ENCODE assay signal across 18 cellular contexts in genomic region chr1:193707271-193708015, GRCh38.
A peak's percentile ranks its signal among the peaks of the same experiment; 100 is the strongest.
DNase-seq lines count a peak whose midpoint lies in the region; ATAC-seq, FAIRE-seq and TF ChIP-seq lines count a peak whose summit lies in the region.
"Had no signal": no experiment of that assay in that cellular context is flagged by ENCODE, and none has a peak within 500 bp of the region (broad histone marks: within the 10 kb centered on the region; RNA-seq: fewer than 3 reads in every experiment).

No MANE protein-coding gene starts in this region.

- H4K20me1 ChIP-seq in PC-3 (ENCODE audit: low read length) (no peaks in the 10 kb centered on the region), endothelial cell of umbilical vein (replicated peaks; ENCODE audit: control insufficient read depth, extremely low read depth, insufficient read depth, low read length) (no peaks in the 10 kb centered on the region)

- TF ChIP-seq POLR2A in endothelial cell of umbilical vein (IDR thresholded peaks at IDR 0.05; ENCODE audit: low read depth, low read length) = no peak

- H3F3A ChIP-seq in PC-3 (ENCODE audit: low read length, unreplicated experiment) = no peaks in the 10 kb centered on the region

- BruUV-seq in PC-3 (replicated peaks; lab: Mats Ljungman, UMichigan) (no TSS peak), endothelial cell of umbilical vein (replicated peaks; lab: Mats Ljungman, UMichigan) (no TSS peak)

- H3K9ac ChIP-seq in PC-3 (ENCODE audit: low read length) = peak overlapping the region; percentile 38
- no peak overlapping the region for H3K9ac ChIP-seq in endothelial cell of umbilical vein (replicated peaks; ENCODE audit: extremely low read depth, insufficient read depth, low read length)
- H3K9ac ChIP-seq in colonic mucosa (ENCODE audit: low read depth in 2 of 2, low read length in 2 of 2) = no peak overlapping the region

- H2AFZ ChIP-seq in PC-3 (ENCODE audit: low read length) = no peak overlapping the region
- no peak overlapping the region for H2AFZ ChIP-seq in endothelial cell of umbilical vein (ENCODE audit: low read depth, low read length)

- TF ChIP-seq CTCF in PC-3 (conservative IDR thresholded peaks at IDR 0.05; ENCODE audit: low read depth, low read length) = no peak
- no peak for TF ChIP-seq CTCF in endothelial cell of umbilical vein (IDR thresholded peaks at IDR 0.05; ENCODE audit: extremely low read depth in 1 of 2, insufficient read depth in 1 of 2, low read depth in 1 of 2, low read length in 2 of 2)
- TF ChIP-seq CTCF in colonic mucosa (IDR thresholded peaks at IDR 0.05) = no peak

- H3K4me3 ChIP-seq in PC-3 (ENCODE audit: low read length) (peak overlapping the region; percentile 30; the same call in 1 of the 2 replicates), endothelial cell of umbilical vein (replicated peaks in 1 of 3; ENCODE audit: insufficient read depth in 1 of 3, low read depth in 1 of 3, low read length in 3 of 3) (no peak overlapping the region), colonic mucosa (no peak overlapping the region)
- H3K4me3 ChIP-seq: esophagus squamous epithelium, psoas muscle, SJCRH30, transverse colon had no signal

- POLR2A ChIA-PET in PC-3 (lab: Charles Lee; ENCODE audit: unreplicated experiment) = interaction anchor here (0.6 kb wide), 1 partner anchor 10 kb away, joined by 21 read pairs; no protein-coding TSS in a partner anchor
- POLR2A ChIA-PET in endothelial cell of umbilical vein (lab: Charles Lee) = no interaction called here

- H3K4me2 ChIP-seq in PC-3 (ENCODE audit: low read length) = peak overlapping the region; percentile 67
- H3K4me2 ChIP-seq in endothelial cell of umbilical vein (ENCODE audit: insufficient read depth, low read length) = no peak overlapping the region

- H3K9me3 ChIP-seq in PC-3 (ENCODE audit: low read length) (no peaks in the 10 kb centered on the region), endothelial cell of umbilical vein (replicated peaks; ENCODE audit: control insufficient read depth, insufficient read depth, low read length) (no peaks in the 10 kb centered on the region), colonic mucosa (no peaks in the 10 kb centered on the region)
- H3K9me3 ChIP-seq: esophagus squamous epithelium, psoas muscle, SJCRH30, transverse colon had no signal

- 0 out of 2 replicates have a peak, but pooled peaks cover 3% of the 10 kb centered on the region for H3K9me2 ChIP-seq in PC-3 (replicated peaks; ENCODE audit: low read length)

- no peaks in the 10 kb centered on the region for H3K79me2 ChIP-seq in PC-3 (ENCODE audit: low read length)
- no peaks in the 10 kb centered on the region for H3K79me2 ChIP-seq in endothelial cell of umbilical vein (ENCODE audit: control insufficient read depth, insufficient read depth, low read length)

- dilution Hi-C loops in endothelial cell of umbilical vein (cut with MboI; ENCODE audit: extremely low pct_ligation_motif_present, low sequenced_read_pairs) = no loop called here

- CTCF ChIA-PET in PC-3 (lab: Charles Lee) (no interaction called here), endothelial cell of umbilical vein (lab: Charles Lee) (interaction anchor here (0.9 to 2.2 kb wide), 4 partner anchors 9 to 290 kb away, joined by 3 to 6 read pairs (median 4); no protein-coding TSS in a partner anchor)

- H3K36me3 ChIP-seq in PC-3 (ENCODE audit: low read depth, low read length) (no peaks in the 10 kb centered on the region), endothelial cell of umbilical vein (ENCODE audit: control insufficient read depth in 2 of 2, extremely low read depth in 1 of 2, insufficient read depth in 2 of 2, low read length in 2 of 2) (no peaks in the 10 kb centered on the region), colonic mucosa (no peaks in the 10 kb centered on the region)
- H3K36me3 ChIP-seq: esophagus squamous epithelium, SJCRH30, transverse colon had no signal

- H3K4me1 ChIP-seq in PC-3 (ENCODE audit: insufficient read depth, low read length) = peaks cover 13% of the 10 kb centered on the region
- no peaks in the 10 kb centered on the region for H3K4me1 ChIP-seq in endothelial cell of umbilical vein (ENCODE audit: control insufficient read depth, extremely low read depth, insufficient read depth, low read length)
- no peaks in the 10 kb centered on the region for H3K4me1 ChIP-seq in colonic mucosa
- H3K4me1 ChIP-seq: psoas muscle, SJCRH30 had no signal

- no peaks in the 10 kb centered on the region for H3K9me1 ChIP-seq in endothelial cell of umbilical vein (replicated peaks; ENCODE audit: control insufficient read depth, extremely low read depth, insufficient read depth, low read length)

- peak overlapping the region; percentile 92 for H3K27ac ChIP-seq in PC-3 (ENCODE audit: low read length)
- H3K27ac ChIP-seq in endothelial cell of umbilical vein (ENCODE audit: insufficient read depth, low read depth, low read length) = no peak overlapping the region
- H3K27ac ChIP-seq in colonic mucosa = no peak overlapping the region
- H3K27ac ChIP-seq: esophagus squamous epithelium, psoas muscle, SJCRH30, transverse colon, VCaP had no signal

- H3K27me3 ChIP-seq in PC-3 (ENCODE audit: low read length) (no peaks in the 10 kb centered on the region), endothelial cell of umbilical vein (ENCODE audit: control insufficient read depth in 2 of 2, insufficient read depth in 2 of 2, low read length in 2 of 2) (no peaks in the 10 kb centered on the region), colonic mucosa (no peaks in the 10 kb centered on the region)
- H3K27me3 ChIP-seq: esophagus squamous epithelium, SJCRH30, transverse colon had no signal

- no peak for FAIRE-seq in endothelial cell of umbilical vein (lab: Jason Lieb, UNC)

- DNase-seq in NCI-H510A treated with DMSO at 0.1 percent for 48 hours (lab: John Stamatoyannopoulos, UW) (peak; percentile 4), NCI-H510A (lab: John Stamatoyannopoulos, UW) (no peak), PC-3 (peak; percentile 74), endothelial cell of umbilical vein (ENCODE audit: low read depth, low spot score) (peak; percentile 13), non-pigmented ciliary epithelial cell (ENCODE audit: low read depth) (peak; percentile 18), colonic mucosa (no peak), medulla oblongata (ENCODE audit: extremely low spot score) (no peak)
- DNase-seq: 8988T; activated naive CD4-positive, alpha-beta T cell; cerebellar nuclear complex; esophagus squamous epithelium; NCI-H1436 treated with DMSO at 0.1 percent for 48 hours; psoas muscle; stimulated activated CD8-positive, alpha-beta memory T cell treated with anti-CD3 and anti-CD28 coated beads, Interleukin-4, amount 100 ng/mL, for 48 hours; transverse colon had no signal

- intact Hi-C loops in PC-3 (cut with micrococcal nuclease) = no loop called here
- intact Hi-C loops in endothelial cell of umbilical vein (cut with micrococcal nuclease) = no loop called here
- intact Hi-C loops in colonic mucosa (cut with DNase I) = no loop called here

- ATAC-seq in PC-3 = peak; percentile 86
- ATAC-seq in HG03469 (IDR thresholded peaks at IDR 0.05; ENCODE audit: unreplicated experiment) = no peak
- ATAC-seq: psoas muscle had no signal

TF ChIP-seq in endothelial cell of umbilical vein, 7 proteins besides CTCF, POLR2A, EP300 and RAD21:
- no peak for TF ChIP-seq JUN (IDR thresholded peaks at IDR 0.05; ENCODE audit: borderline replicate concordance, insufficient read depth, insufficient read length, low read depth)
- TF ChIP-seq, protein P1, sequence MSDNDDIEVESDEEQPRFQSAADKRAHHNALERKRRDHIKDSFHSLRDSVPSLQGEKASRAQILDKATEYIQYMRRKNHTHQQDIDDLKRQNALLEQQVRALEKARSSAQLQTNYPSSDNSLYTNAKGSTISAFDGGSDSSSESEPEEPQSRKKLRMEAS (IDR thresholded peaks at IDR 0.05; ENCODE audit: insufficient read depth, insufficient read length) = no peak
- TF ChIP-seq MYC (IDR thresholded peaks at IDR 0.05; ENCODE audit: low read depth, low read length) = no peak
- no peak for TF ChIP-seq EZH2 (IDR thresholded peaks at IDR 0.05; ENCODE audit: borderline replicate concordance, low read depth, low read length, severe bottlenecking)
- TF ChIP-seq FOS (IDR thresholded peaks at IDR 0.05; ENCODE audit: borderline replicate concordance, insufficient read depth, low read length) = peak; percentile 7
- no peak for TF ChIP-seq POLR2AphosphoS5 (IDR thresholded peaks at IDR 0.05; ENCODE audit: insufficient read depth, low read depth, low read length)
- TF ChIP-seq GATA2 (IDR thresholded peaks at IDR 0.05; ENCODE audit: insufficient read depth, insufficient read length, low read depth, low read length) = no peak

Comparison
In these comparisons a context has a peak if more than half of its experiments do, and no peak if none do; other contexts are left out.
1. DNase-seq: peak in NCI-H510A treated with DMSO at 0.1 percent for 48 hours (single experiment), PC-3 (single experiment), endothelial cell of umbilical vein (single experiment) and non-pigmented ciliary epithelial cell (single experiment); none in NCI-H510A (single experiment), colonic mucosa (single experiment) and medulla oblongata (single experiment).